1 cellular context compared by ENCODE assay signal in the genomic region with DNA sequence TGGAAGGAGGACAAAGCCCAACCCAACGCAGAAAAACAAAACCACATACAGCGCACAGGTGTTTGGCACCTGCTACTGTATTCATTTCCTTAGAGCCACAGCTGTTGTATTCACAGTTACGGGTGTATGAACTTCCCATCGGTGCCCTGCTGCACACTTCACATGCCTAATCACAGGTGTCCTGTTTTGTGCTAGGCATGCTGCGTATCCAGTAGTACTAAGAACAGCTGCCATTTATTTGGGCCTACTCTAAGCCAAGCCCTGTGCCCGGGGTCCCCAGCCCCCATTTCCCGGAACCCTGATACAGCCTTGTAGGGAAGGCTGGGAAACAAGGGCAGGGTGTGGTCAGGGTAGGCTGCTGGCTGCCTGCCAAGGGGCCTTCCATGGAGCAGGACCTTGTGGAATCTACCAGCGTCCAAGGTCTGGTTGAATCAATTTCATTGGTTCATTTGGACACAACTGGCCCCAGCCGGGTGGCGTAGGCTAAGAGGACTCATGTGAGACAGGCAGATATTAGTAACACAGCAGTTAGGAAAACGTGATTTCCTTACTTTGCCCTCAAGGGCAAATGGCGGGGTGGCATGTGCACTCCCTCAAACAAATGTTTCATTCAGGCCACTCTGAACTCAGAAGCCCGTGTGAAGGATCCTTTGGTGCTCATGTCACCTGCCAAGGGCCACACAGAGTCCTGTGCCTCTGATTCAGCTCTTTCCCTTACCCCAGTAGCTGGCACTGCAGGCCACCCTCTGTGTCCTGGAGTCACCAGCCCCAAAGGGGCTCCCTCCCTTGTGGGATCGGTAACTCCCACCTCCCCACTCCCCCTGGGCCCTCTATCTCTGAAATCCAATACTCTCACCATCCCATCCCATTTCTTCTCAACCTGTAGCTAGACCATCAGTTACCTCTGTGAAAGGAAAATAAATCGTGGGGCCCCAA.
TF ChIP-seq lines count a peak whose summit lies in the region.

No MANE protein-coding gene starts in this region.

TF ChIP-seq in HepG2, 621 proteins besides CTCF, POLR2A, EP300 and RAD21 (continues in another document):
- TF ChIP-seq NCOA2 (CRISPR knock-in tag; IDR thresholded peaks at IDR 0.05) (peak; percentile 42), MIER3 (CRISPR knock-in tag; IDR thresholded peaks at IDR 0.05; ENCODE audit: borderline replicate concordance) (0 out of 2 replicates have a peak, but pooled peaks have one; percentile 14), THAP11 (CRISPR knock-in tag; IDR thresholded peaks at IDR 0.05) (peak; percentile 31; the same call in 1 of the 2 replicates), KLF11 (CRISPR knock-in tag; IDR thresholded peaks at IDR 0.05) (no peak), KAT8 (CRISPR knock-in tag; IDR thresholded peaks at IDR 0.05) (0 out of 2 replicates have a peak, but pooled peaks have one; percentile 38), IRF2 (CRISPR knock-in tag; IDR thresholded peaks at IDR 0.05) (peak; percentile 56; the same call in 1 of the 2 replicates), HDAC2 (CRISPR knock-in tag; IDR thresholded peaks at IDR 0.05) (peak; percentile 30; the same call in 1 of the 2 replicates), SOX13 (IDR thresholded peaks at IDR 0.05) (no peak), SOX13 (CRISPR knock-in tag; conservative IDR thresholded peaks at IDR 0.05 in 1 of 2, IDR thresholded peaks at IDR 0.05 in 1 of 2) (peak in 1 of 2 experiments; percentile 70; a peak in 2 of 4 replicates), ZNF615 (CRISPR knock-in tag; IDR thresholded peaks at IDR 0.05; ENCODE audit: borderline replicate concordance) (no peak), ZC3H13 (CRISPR knock-in tag; IDR thresholded peaks at IDR 0.05) (no peak), SAP130 (CRISPR knock-in tag; IDR thresholded peaks at IDR 0.05; ENCODE audit: low read depth) (peak; percentile 65), ERF (CRISPR knock-in tag; IDR thresholded peaks at IDR 0.05) (0 out of 2 replicates have a peak, but pooled peaks have one; percentile 23), MYNN (CRISPR knock-in tag; IDR thresholded peaks at IDR 0.05; ENCODE audit: low read depth) (no peak), MAZ (IDR thresholded peaks at IDR 0.05; ENCODE audit: borderline replicate concordance, low read depth, low read length) (no peak), MAZ (CRISPR knock-in tag; IDR thresholded peaks at IDR 0.05; ENCODE audit: low read depth) (no peak), CHD4 (IDR thresholded peaks at IDR 0.05; ENCODE audit: borderline replicate concordance, low read length) (no peak; the same call in 1 of the 2 replicates), NFYB (CRISPR knock-in tag; IDR thresholded peaks at IDR 0.05) (peak; percentile 30; the same call in 1 of the 2 replicates), ELF3 (CRISPR knock-in tag; IDR thresholded peaks at IDR 0.05) (peak; percentile 41; the same call in 1 of the 2 replicates), TAF1 (CRISPR knock-in tag; IDR thresholded peaks at IDR 0.05) (no peak), KLF12 (CRISPR knock-in tag; IDR thresholded peaks at IDR 0.05; ENCODE audit: borderline replicate concordance) (peak; percentile 83; the same call in 1 of the 2 replicates), NFIC (IDR thresholded peaks at IDR 0.05; ENCODE audit: low read length) (0 out of 2 replicates have a peak, but pooled peaks have one; percentile 43), ZFYVE20 (CRISPR knock-in tag; IDR thresholded peaks at IDR 0.05; ENCODE audit: borderline replicate concordance, low read depth) (no peak), HNRNPUL1 (IDR thresholded peaks at IDR 0.05; ENCODE audit: low read depth, low read length) (no peak), ZNF224 (CRISPR knock-in tag; IDR thresholded peaks at IDR 0.05) (peak; percentile 53; the same call in 1 of the 2 replicates), ELF1 (CRISPR knock-in tag; IDR thresholded peaks at IDR 0.05) (peak; percentile 62), FOXA1 (IDR thresholded peaks at IDR 0.05) (no peak), FOXA1 (CRISPR knock-in tag; IDR thresholded peaks at IDR 0.05) (0 out of 2 replicates have a peak, but pooled peaks have one; percentile 24), ZMYM4 (CRISPR knock-in tag; IDR thresholded peaks at IDR 0.05) (peak; percentile 47; the same call in 1 of the 2 replicates), ETV6 (CRISPR knock-in tag; conservative IDR thresholded peaks at IDR 0.05) (no peak), GATA4 (IDR thresholded peaks at IDR 0.05; ENCODE audit: borderline replicate concordance, low read depth) (no peak), MED8 (CRISPR knock-in tag; IDR thresholded peaks at IDR 0.05; ENCODE audit: insufficient replicate concordance) (no peak), CREB1 (IDR thresholded peaks at IDR 0.05) (no peak), CREB1 (CRISPR knock-in tag; IDR thresholded peaks at IDR 0.05) (0 out of 2 replicates have a peak, but pooled peaks have one; percentile 48), NFYC (CRISPR knock-in tag; IDR thresholded peaks at IDR 0.05) (0 out of 2 replicates have a peak, but pooled peaks have one; percentile 33), GATAD2A (CRISPR knock-in tag; IDR thresholded peaks at IDR 0.05) (peak; percentile 45; the same call in 1 of the 2 replicates), WIZ (CRISPR knock-in tag; IDR thresholded peaks at IDR 0.05) (no peak), ETV5 (CRISPR knock-in tag; IDR thresholded peaks at IDR 0.05; ENCODE audit: borderline replicate concordance) (no peak), ZBTB42 (CRISPR knock-in tag; IDR thresholded peaks at IDR 0.05) (no peak), MIXL1 (CRISPR knock-in tag; IDR thresholded peaks at IDR 0.05) (no peak), ZFX (CRISPR knock-in tag; IDR thresholded peaks at IDR 0.05; ENCODE audit: low read depth) (peak; percentile 71), ZBTB1 (CRISPR knock-in tag; IDR thresholded peaks at IDR 0.05; ENCODE audit: borderline replicate concordance) (no peak)
- TF ChIP-seq, protein P1, sequence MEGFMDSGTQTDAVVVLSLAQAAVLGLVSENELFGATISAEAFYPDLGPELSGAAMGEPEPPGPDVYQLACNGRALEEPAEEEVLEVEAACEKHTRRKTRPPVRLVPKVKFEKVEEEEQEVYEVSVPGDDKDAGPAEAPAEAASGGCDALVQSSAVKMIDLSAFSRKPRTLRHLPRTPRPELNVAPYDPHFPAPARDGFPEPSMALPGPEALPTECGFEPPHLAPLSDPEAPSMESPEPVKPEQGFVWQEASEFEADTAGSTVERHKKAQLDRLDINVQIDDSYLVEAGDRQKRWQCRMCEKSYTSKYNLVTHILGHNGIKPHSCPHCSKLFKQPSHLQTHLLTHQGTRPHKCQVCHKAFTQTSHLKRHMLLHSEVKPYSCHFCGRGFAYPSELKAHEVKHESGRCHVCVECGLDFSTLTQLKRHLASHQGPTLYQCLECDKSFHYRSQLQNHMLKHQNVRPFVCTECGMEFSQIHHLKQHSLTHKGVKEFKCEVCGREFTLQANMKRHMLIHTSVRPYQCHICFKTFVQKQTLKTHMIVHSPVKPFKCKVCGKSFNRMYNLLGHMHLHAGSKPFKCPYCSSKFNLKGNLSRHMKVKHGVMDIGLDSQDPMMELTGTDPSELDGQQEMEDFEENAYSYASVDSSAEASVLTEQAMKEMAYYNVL (CRISPR knock-in tag; IDR thresholded peaks at IDR 0.05; ENCODE audit: borderline replicate concordance) = peak; percentile 28; the same call in 1 of the 2 replicates
- TF ChIP-seq, protein P2, sequence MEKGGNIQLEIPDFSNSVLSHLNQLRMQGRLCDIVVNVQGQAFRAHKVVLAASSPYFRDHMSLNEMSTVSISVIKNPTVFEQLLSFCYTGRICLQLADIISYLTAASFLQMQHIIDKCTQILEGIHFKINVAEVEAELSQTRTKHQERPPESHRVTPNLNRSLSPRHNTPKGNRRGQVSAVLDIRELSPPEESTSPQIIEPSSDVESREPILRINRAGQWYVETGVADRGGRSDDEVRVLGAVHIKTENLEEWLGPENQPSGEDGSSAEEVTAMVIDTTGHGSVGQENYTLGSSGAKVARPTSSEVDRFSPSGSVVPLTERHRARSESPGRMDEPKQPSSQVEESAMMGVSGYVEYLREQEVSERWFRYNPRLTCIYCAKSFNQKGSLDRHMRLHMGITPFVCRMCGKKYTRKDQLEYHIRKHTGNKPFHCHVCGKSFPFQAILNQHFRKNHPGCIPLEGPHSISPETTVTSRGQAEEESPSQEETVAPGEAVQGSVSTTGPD (CRISPR knock-in tag; IDR thresholded peaks at IDR 0.05) = 0 out of 2 replicates have a peak, but pooled peaks have one; percentile 58
- TF ChIP-seq, protein P3, sequence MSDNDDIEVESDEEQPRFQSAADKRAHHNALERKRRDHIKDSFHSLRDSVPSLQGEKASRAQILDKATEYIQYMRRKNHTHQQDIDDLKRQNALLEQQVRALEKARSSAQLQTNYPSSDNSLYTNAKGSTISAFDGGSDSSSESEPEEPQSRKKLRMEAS (IDR thresholded peaks at IDR 0.05) = 0 out of 2 replicates have a peak, but pooled peaks have one; percentile 21
- TF ChIP-seq, protein P4, sequence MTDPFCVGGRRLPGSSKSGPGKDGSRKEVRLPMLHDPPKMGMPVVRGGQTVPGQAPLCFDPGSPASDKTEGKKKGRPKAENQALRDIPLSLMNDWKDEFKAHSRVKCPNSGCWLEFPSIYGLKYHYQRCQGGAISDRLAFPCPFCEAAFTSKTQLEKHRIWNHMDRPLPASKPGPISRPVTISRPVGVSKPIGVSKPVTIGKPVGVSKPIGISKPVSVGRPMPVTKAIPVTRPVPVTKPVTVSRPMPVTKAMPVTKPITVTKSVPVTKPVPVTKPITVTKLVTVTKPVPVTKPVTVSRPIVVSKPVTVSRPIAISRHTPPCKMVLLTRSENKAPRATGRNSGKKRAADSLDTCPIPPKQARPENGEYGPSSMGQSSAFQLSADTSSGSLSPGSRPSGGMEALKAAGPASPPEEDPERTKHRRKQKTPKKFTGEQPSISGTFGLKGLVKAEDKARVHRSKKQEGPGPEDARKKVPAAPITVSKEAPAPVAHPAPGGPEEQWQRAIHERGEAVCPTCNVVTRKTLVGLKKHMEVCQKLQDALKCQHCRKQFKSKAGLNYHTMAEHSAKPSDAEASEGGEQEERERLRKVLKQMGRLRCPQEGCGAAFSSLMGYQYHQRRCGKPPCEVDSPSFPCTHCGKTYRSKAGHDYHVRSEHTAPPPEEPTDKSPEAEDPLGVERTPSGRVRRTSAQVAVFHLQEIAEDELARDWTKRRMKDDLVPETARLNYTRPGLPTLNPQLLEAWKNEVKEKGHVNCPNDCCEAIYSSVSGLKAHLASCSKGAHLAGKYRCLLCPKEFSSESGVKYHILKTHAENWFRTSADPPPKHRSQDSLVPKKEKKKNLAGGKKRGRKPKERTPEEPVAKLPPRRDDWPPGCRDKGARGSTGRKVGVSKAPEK (CRISPR knock-in tag; IDR thresholded peaks at IDR 0.05; ENCODE audit: borderline replicate concordance) = no peak
- TF ChIP-seq, protein P5, sequence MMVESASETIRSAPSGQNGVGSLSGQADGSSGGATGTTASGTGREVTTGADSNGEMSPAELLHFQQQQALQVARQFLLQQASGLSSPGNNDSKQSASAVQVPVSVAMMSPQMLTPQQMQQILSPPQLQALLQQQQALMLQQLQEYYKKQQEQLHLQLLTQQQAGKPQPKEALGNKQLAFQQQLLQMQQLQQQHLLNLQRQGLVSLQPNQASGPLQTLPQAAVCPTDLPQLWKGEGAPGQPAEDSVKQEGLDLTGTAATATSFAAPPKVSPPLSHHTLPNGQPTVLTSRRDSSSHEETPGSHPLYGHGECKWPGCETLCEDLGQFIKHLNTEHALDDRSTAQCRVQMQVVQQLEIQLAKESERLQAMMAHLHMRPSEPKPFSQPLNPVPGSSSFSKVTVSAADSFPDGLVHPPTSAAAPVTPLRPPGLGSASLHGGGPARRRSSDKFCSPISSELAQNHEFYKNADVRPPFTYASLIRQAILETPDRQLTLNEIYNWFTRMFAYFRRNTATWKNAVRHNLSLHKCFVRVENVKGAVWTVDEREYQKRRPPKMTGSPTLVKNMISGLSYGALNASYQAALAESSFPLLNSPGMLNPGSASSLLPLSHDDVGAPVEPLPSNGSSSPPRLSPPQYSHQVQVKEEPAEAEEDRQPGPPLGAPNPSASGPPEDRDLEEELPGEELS (CRISPR knock-in tag; IDR thresholded peaks at IDR 0.05) = 0 out of 2 replicates have a peak, but pooled peaks have one; percentile 18
- TF ChIP-seq, protein P6, sequence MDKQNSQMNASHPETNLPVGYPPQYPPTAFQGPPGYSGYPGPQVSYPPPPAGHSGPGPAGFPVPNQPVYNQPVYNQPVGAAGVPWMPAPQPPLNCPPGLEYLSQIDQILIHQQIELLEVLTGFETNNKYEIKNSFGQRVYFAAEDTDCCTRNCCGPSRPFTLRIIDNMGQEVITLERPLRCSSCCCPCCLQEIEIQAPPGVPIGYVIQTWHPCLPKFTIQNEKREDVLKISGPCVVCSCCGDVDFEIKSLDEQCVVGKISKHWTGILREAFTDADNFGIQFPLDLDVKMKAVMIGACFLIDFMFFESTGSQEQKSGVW (CRISPR knock-in tag; IDR thresholded peaks at IDR 0.05; ENCODE audit: borderline replicate concordance) = no peak
- TF ChIP-seq, protein P7, sequence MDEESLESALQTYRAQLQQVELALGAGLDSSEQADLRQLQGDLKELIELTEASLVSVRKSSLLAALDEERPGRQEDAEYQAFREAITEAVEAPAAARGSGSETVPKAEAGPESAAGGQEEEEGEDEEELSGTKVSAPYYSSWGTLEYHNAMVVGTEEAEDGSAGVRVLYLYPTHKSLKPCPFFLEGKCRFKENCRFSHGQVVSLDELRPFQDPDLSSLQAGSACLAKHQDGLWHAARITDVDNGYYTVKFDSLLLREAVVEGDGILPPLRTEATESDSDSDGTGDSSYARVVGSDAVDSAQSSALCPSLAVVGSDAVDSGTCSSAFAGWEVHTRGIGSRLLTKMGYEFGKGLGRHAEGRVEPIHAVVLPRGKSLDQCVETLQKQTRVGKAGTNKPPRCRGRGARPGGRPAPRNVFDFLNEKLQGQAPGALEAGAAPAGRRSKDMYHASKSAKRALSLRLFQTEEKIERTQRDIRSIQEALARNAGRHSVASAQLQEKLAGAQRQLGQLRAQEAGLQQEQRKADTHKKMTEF (CRISPR knock-in tag; IDR thresholded peaks at IDR 0.05) = 0 out of 2 replicates have a peak, but pooled peaks have one; percentile 28
- TF ChIP-seq, protein P8, sequence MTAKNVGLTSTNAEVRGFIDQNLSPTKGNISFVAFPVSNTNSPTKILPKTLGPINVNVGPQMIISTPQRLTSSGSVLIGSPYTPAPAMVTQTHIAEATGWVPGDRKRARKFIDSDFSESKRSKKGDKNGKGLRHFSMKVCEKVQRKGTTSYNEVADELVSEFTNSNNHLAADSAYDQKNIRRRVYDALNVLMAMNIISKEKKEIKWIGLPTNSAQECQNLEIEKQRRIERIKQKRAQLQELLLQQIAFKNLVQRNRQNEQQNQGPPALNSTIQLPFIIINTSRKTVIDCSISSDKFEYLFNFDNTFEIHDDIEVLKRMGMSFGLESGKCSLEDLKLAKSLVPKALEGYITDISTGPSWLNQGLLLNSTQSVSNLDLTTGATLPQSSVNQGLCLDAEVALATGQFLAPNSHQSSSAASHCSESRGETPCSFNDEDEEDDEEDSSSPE (CRISPR knock-in tag; IDR thresholded peaks at IDR 0.05) = no peak
- TF ChIP-seq, protein P9, sequence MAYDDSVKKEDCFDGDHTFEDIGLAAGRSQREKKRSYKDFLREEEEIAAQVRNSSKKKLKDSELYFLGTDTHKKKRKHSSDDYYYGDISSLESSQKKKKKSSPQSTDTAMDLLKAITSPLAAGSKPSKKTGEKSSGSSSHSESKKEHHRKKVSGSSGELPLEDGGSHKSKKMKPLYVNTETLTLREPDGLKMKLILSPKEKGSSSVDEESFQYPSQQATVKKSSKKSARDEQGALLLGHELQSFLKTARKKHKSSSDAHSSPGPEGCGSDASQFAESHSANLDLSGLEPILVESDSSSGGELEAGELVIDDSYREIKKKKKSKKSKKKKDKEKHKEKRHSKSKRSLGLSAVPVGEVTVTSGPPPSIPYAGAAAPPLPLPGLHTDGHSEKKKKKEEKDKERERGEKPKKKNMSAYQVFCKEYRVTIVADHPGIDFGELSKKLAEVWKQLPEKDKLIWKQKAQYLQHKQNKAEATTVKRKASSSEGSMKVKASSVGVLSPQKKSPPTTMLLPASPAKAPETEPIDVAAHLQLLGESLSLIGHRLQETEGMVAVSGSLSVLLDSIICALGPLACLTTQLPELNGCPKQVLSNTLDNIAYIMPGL (CRISPR knock-in tag; IDR thresholded peaks at IDR 0.05; ENCODE audit: borderline replicate concordance in 1 of 2, low read depth in 1 of 2) = peak in 1 of 2 experiments; percentile 18; a peak in 1 of 4 replicates
